In genomic region chr11:369336-370018, GRCh38 we compare ENCODE assay signal across 8 cellular contexts. TPM values are rescaled to one million over a fixed set of nuclear protein-coding genes. Genes with fewer than 3 reads are reported as not detected.
DNase-seq lines count a peak whose midpoint lies in the region; ATAC-seq and TF ChIP-seq lines count a peak whose summit lies in the region.

TSS of gene B4GALNT4 (plus strand) at chr11:369499. CDS start at chr11:369804, 305 bp downstream.

- TF ChIP-seq CTCF in AG04449 (IDR thresholded peaks at IDR 0.05; ENCODE audit: insufficient read depth, low read length, missing control alignments), result no peak

- H3K27me3 ChIP-seq in HAP-1 (ENCODE audit: low read depth), result no peaks in the 10 kb centered on the region

- CTCF ChIA-PET in AG04449 (lab: Yijun Ruan, JAX), result interaction anchor here (0.8 to 2.9 kb wide), 3 partner anchors 64 to 119 kb away, joined by 3 to 14 read pairs (median 8); no protein-coding TSS in a partner anchor

- H3K4me1 ChIP-seq in HAP-1, result peaks cover 3% of the 10 kb centered on the region

- ATAC-seq in activated T-cell treated with anti-CD3 and anti-CD28 coated beads, Interleukin-2, amount 50 U/mL, for 4 hours, result peak; percentile 66 to 78
- ATAC-seq in HG03565 (IDR thresholded peaks at IDR 0.05; ENCODE audit: unreplicated experiment), result no peak
- no peak for ATAC-seq in HG03439 (IDR thresholded peaks at IDR 0.05; ENCODE audit: unreplicated experiment)

- intact Hi-C loops in head of caudate nucleus (cut with DNase I), result no loop called here

- peak within 1 kb of the TSS; percentile 78 for H3K4me3 Mint-ChIP-seq in activated T-cell treated with anti-CD3 and anti-CD28 coated beads, Interleukin-2, amount 50 U/mL, for 4 hours

- no peaks in the 10 kb centered on the region for H3K9me3 Mint-ChIP-seq in activated T-cell treated with anti-CD3 and anti-CD28 coated beads, Interleukin-2, amount 50 U/mL, for 4 hours

- H3K27me3 Mint-ChIP-seq in activated T-cell treated with anti-CD3 and anti-CD28 coated beads, Interleukin-2, amount 50 U/mL, for 4 hours (ENCODE audit: low read depth), result peaks cover 44% of the 10 kb centered on the region

- no peaks in the 10 kb centered on the region for H3K9me3 ChIP-seq in HAP-1

- no peak for DNase-seq in AG04449 (ENCODE audit: low read depth, low spot score)
- peak; percentile 8 to 72 for DNase-seq in HAP-1 (ENCODE audit: low spot score in 2 of 2)
- DNase-seq in activated T-cell treated with anti-CD3 and anti-CD28 coated beads, Interleukin-2, amount 50 U/mL, for 4 hours, result no peak
- DNase-seq in head of caudate nucleus, result peak in 41 of 42 donors; percentile 40 to 90 (median 80)
- peak; percentile 68 for DNase-seq in putamen (ENCODE audit: low spot score)
- DNase-seq in NCI-H446 treated with DMSO at 0.1 percent for 48 hours (lab: John Stamatoyannopoulos, UW), result no peak

- peaks cover 7% of the 10 kb centered on the region; the same call in 1 of the 2 replicates for H3K36me3 ChIP-seq in HAP-1 (replicated peaks)

- H3K4me3 ChIP-seq in AG04449 (ENCODE audit: low read depth, low read length) (peak within 1 kb of the TSS; percentile 70), HAP-1 (peak within 1 kb of the TSS; percentile 49)

- POLR2A ChIA-PET in AG04449 (lab: Yijun Ruan, JAX), result no interaction called here

- in situ Hi-C loops in HAP-1 (cut with MboI; ENCODE audit: low sequenced_read_pairs), result loop anchor here (10.0 kb wide), 1 partner anchor 115 kb away; no protein-coding TSS in a partner anchor

- H3K36me3 Mint-ChIP-seq in activated T-cell treated with anti-CD3 and anti-CD28 coated beads, Interleukin-2, amount 50 U/mL, for 4 hours (ENCODE audit: insufficient read depth), result no peaks in the 10 kb centered on the region

- peaks cover 11% of the 10 kb centered on the region for H3K4me1 Mint-ChIP-seq in activated T-cell treated with anti-CD3 and anti-CD28 coated beads, Interleukin-2, amount 50 U/mL, for 4 hours (ENCODE audit: low read depth)

RNA-seq across cellular contexts. Expression of gene B4GALNT4, which starts in this region (rescaled TPM):
- total RNA-seq in activated T-cell treated with anti-CD3 and anti-CD28 coated beads, Interleukin-2, amount 50 U/mL, for 4 hours, result 1 to 10 TPM; 3.8 to 6.1 (median 5.5) TPM

Comparison
In these comparisons a context has a peak if more than half of its experiments do, and no peak if none do; other contexts are left out.
1. DNase-seq: peak in HAP-1 (2 of 2), head of caudate nucleus (41 of 42) and putamen (single experiment); none in AG04449 (single experiment), activated T-cell treated with anti-CD3 and anti-CD28 coated beads, Interleukin-2, amount 50 U/mL, for 4 hours (single experiment) and NCI-H446 treated with DMSO at 0.1 percent for 48 hours (single experiment).
2. ATAC-seq: peak in activated T-cell treated with anti-CD3 and anti-CD28 coated beads, Interleukin-2, amount 50 U/mL, for 4 hours (2 of 2); none in HG03565 (single experiment) and HG03439 (single experiment).